In the genomic region with DNA sequence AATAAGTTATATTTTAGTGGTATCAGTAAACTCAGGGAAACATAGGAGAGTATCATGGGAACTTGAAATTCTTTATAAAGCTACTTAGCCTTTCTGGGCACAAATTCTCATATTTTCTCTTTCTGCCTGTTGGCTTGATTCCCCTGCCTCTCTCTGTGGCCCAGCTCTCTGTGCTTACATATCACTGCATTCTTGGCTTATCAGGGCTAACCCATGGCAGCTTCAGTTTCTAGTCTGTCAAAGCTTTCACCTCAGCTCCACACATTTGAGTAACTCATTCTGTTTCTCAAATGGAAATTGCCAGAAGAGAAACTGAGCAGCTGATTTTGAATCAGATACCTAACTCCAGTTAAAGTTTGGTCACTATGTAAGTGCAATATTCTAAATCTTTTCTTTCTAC, we compare ENCODE assay signal across 25 cellular contexts.
DNase-seq lines count a peak whose midpoint lies in the region; ATAC-seq and TF ChIP-seq lines count a peak whose summit lies in the region.
"Had no signal": no experiment of that assay in that cellular context is flagged by ENCODE, and none has a peak within 500 bp of the region (broad histone marks: within the 10 kb centered on the region; RNA-seq: fewer than 3 reads in every experiment).

No MANE protein-coding gene starts in this region.

- H3K4me1 ChIP-seq in cardiac muscle cell (ENCODE audit: low read depth) (peaks cover 25% of the 10 kb centered on the region), left ventricle myocardium inferior (peaks cover 15% of the 10 kb centered on the region), left lung (no peaks in the 10 kb centered on the region), thoracic aorta (ENCODE audit: control insufficient read depth in 1 of 2, low read depth in 2 of 2) (peaks cover 11 to 26% of the 10 kb centered on the region in 2 donors)
- H3K4me1 ChIP-seq: BE2C had no signal

- H3K9me3 ChIP-seq in cardiac muscle cell (ENCODE audit: low read depth) (no peaks in the 10 kb centered on the region), left ventricle myocardium inferior (replicated peaks) (peaks cover 8% of the 10 kb centered on the region), left lung (peaks cover 0 to 11% of the 10 kb centered on the region in 2 donors), thoracic aorta (no peaks in the 10 kb centered on the region)
- H3K9me3 ChIP-seq: BE2C had no signal

- H3K27me3 ChIP-seq in cardiac muscle cell (no peaks in the 10 kb centered on the region), left ventricle myocardium inferior (ENCODE audit: low read depth) (no peaks in the 10 kb centered on the region), left lung (no peaks in the 10 kb centered on the region), thoracic aorta (replicated peaks; ENCODE audit: insufficient read depth) (no peaks in the 10 kb centered on the region)
- H3K27me3 ChIP-seq: BE2C had no signal

- peak; percentile 11 to 75 for DNase-seq in cardiac muscle cell (ENCODE audit: low read depth in 1 of 2, low spot score in 1 of 2)
- DNase-seq in left ventricle myocardium inferior = no peak
- DNase-seq in choroid plexus epithelial cell (ENCODE audit: low read depth) = peak; percentile 8
- no peak for DNase-seq in left lung
- DNase-seq in thoracic aorta (ENCODE audit: low spot score) = no peak
- no peak for DNase-seq in SKM-1 treated with dmso at 0.1 percent for 144 hours (lab: John Stamatoyannopoulos, UW; ENCODE audit: unreplicated experiment)
- no peak for DNase-seq in midbrain (lab: John Stamatoyannopoulos, UW)
- DNase-seq: 8988T; ACHN; BE2C; CD8-positive, alpha-beta memory T cell; DMS 273 treated with DMSO at 0.1 percent for 48 hours; DMS79; EL; GDM1; NCI-H1048; NCI-H1694; NCI-H2029 treated with DMSO at 0.1 percent for 48 hours; NCI-H446 treated with DMSO at 0.1 percent for 48 hours; NCI-H526 treated with DMSO at 0.1 percent for 48 hours; RPMI8226; SHP77 had no signal

- H3K36me3 ChIP-seq in cardiac muscle cell = no peaks in the 10 kb centered on the region
- no peaks in the 10 kb centered on the region for H3K36me3 ChIP-seq in left ventricle myocardium inferior
- H3K36me3 ChIP-seq in left lung = no peaks in the 10 kb centered on the region
- H3K36me3 ChIP-seq in thoracic aorta = no peaks in the 10 kb centered on the region
- H3K36me3 ChIP-seq: BE2C had no signal

- H3K27ac ChIP-seq in cardiac muscle cell (peak overlapping the region; percentile 80), left ventricle myocardium inferior (replicated peaks) (no peak overlapping the region), left lung (no peak overlapping the region), thoracic aorta (peak overlapping the region in 1 of 2 donors; percentile 26)
- H3K27ac ChIP-seq: HL-60 had no signal

- peak; percentile 22 for ATAC-seq in left lung
- no peak for ATAC-seq in thoracic aorta (ENCODE audit: insufficient number of reproducible peaks, low FRiP score, low read depth)
- ATAC-seq in GM19328 (IDR thresholded peaks at IDR 0.05; ENCODE audit: unreplicated experiment) = no peak
- ATAC-seq: GM12878 had no signal

- H3K4me3 ChIP-seq in cardiac muscle cell (no peak overlapping the region), left ventricle myocardium inferior (no peak overlapping the region), choroid plexus epithelial cell (ENCODE audit: low read depth, low read length) (no peak overlapping the region), left lung (no peak overlapping the region), thoracic aorta (peak overlapping the region; percentile 49)
- H3K4me3 ChIP-seq: GM12878 had no signal

- no peak for TF ChIP-seq CTCF in cardiac muscle cell (IDR thresholded peaks at IDR 0.05; ENCODE audit: low read depth, low read length)
- no peak for TF ChIP-seq CTCF in left ventricle myocardium inferior (IDR thresholded peaks at IDR 0.05; ENCODE audit: borderline replicate concordance)
- no peak for TF ChIP-seq CTCF in choroid plexus epithelial cell (conservative IDR thresholded peaks at IDR 0.05; ENCODE audit: low read depth, low read length)
- no peak for TF ChIP-seq CTCF in left lung (IDR thresholded peaks at IDR 0.05)
- TF ChIP-seq CTCF in thoracic aorta (IDR thresholded peaks at IDR 0.05) = no peak

- intact Hi-C loops in left ventricle myocardium inferior (cut with micrococcal nuclease) (no loop called here), left lung (cut with DNase I) (no loop called here)

Comparison
In these comparisons a context has a peak if more than half of its experiments do, and no peak if none do; other contexts are left out.
1. DNase-seq: peak in cardiac muscle cell (2 of 2) and choroid plexus epithelial cell (single experiment); none in left ventricle myocardium inferior (single experiment), left lung (0 of 2), thoracic aorta (single experiment), SKM-1 treated with dmso at 0.1 percent for 144 hours (single experiment) and midbrain (single experiment).